ENCODE assay signal across 9 cellular contexts in the genomic region with DNA sequence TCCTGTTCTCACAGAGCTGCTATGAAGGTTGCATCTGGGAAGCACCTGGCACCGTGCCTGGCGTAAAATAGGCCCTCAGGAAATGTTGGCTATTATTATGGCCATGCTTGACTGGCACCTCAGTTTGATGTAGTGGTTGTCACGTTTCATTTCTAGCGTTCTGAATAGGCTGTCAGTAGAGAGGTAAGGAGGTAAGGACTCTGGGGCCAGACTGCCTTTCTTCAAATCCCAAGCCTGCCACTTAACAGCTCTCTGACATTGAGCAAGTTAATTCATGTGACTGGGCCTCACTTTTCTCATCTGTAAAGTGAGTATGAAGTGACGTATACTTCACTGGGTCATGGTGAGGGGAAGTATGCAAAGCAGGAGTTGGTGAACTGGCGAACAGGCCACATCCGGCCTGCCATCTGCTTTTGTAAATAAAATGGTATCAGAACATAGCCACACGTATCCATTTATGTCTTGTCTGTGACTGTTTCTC.
DNase-seq lines count a peak whose midpoint lies in the region; ATAC-seq and TF ChIP-seq lines count a peak whose summit lies in the region.
"Had no signal": no experiment of that assay in that cellular context is flagged by ENCODE, and none has a peak within 500 bp of the region (broad histone marks: within the 10 kb centered on the region; RNA-seq: fewer than 3 reads in every experiment).

No MANE protein-coding gene starts in this region.

- no peak overlapping the region for H3K27ac Mint-ChIP-seq in activated naive CD4-positive, alpha-beta T cell treated with anti-CD3 and anti-CD28 coated beads for 36 hours
- no peak overlapping the region for H3K27ac Mint-ChIP-seq in naive thymus-derived CD4-positive, alpha-beta T cell
- H3K27ac Mint-ChIP-seq: activated naive CD4-positive, alpha-beta T cell treated with anti-CD3 and anti-CD28 coated beads, Interleukin-2, amount 50 U/mL, for 24 hours had no signal

- H3K4me1 Mint-ChIP-seq in activated naive CD4-positive, alpha-beta T cell treated with anti-CD3 and anti-CD28 coated beads for 36 hours (ENCODE audit: low read depth) = no peaks in the 10 kb centered on the region
- no peaks in the 10 kb centered on the region for H3K4me1 Mint-ChIP-seq in naive thymus-derived CD4-positive, alpha-beta T cell
- H3K4me1 Mint-ChIP-seq: activated naive CD4-positive, alpha-beta T cell treated with anti-CD3 and anti-CD28 coated beads, Interleukin-2, amount 50 U/mL, for 24 hours had no signal

- no peaks in the 10 kb centered on the region for H3K9me2 ChIP-seq in GM23248 (ENCODE audit: insufficient read depth)

- peak; percentile 52 for DNase-seq in GM23248
- DNase-seq in NCI-H1436 treated with DMSO at 0.1 percent for 48 hours (lab: John Stamatoyannopoulos, UW) = peak; percentile 92
- DNase-seq in left ventricle myocardium inferior = peak; percentile 44
- no peak for DNase-seq in activated naive CD4-positive, alpha-beta T cell treated with anti-CD3 and anti-CD28 coated beads for 36 hours
- no peak for DNase-seq in A172 (ENCODE audit: low spot score)
- no peak for DNase-seq in naive thymus-derived CD4-positive, alpha-beta T cell
- no peak for DNase-seq in retina

- CTCF ChIA-PET in activated naive CD4-positive, alpha-beta T cell treated with anti-CD3 and anti-CD28 coated beads for 36 hours (lab: Charles Lee) = interaction anchor here (0.5 kb wide), 1 partner anchor 372 kb away, joined by 3 read pairs; no protein-coding TSS in a partner anchor
- CTCF ChIA-PET in naive thymus-derived CD4-positive, alpha-beta T cell (lab: Charles Lee) = no interaction called here

- H3F3A ChIP-seq in GM23248 (ENCODE audit: insufficient read depth) = peaks cover 41% of the 10 kb centered on the region

- no peaks in the 10 kb centered on the region for H3K27me3 ChIP-seq in GM23248 (replicated peaks; ENCODE audit: insufficient read depth)
- H3K27me3 ChIP-seq in left ventricle myocardium inferior (ENCODE audit: low read depth) = no peaks in the 10 kb centered on the region
- no peaks in the 10 kb centered on the region for H3K27me3 ChIP-seq in naive thymus-derived CD4-positive, alpha-beta T cell (ENCODE audit: control insufficient read depth in 2 of 2, insufficient read depth in 2 of 2, low read length in 2 of 2)

- H3K27me3 Mint-ChIP-seq in activated naive CD4-positive, alpha-beta T cell treated with anti-CD3 and anti-CD28 coated beads for 36 hours (ENCODE audit: low read depth) = peaks cover 2% of the 10 kb centered on the region
- H3K27me3 Mint-ChIP-seq in naive thymus-derived CD4-positive, alpha-beta T cell = peaks cover 0 to 12% (median 4%) of the 10 kb centered on the region in 5 donors
- H3K27me3 Mint-ChIP-seq: activated naive CD4-positive, alpha-beta T cell treated with anti-CD3 and anti-CD28 coated beads, Interleukin-2, amount 50 U/mL, for 24 hours had no signal

- POLR2A ChIA-PET in naive thymus-derived CD4-positive, alpha-beta T cell (lab: Charles Lee) = no interaction called here

- no peak overlapping the region for H3K4me3 Mint-ChIP-seq in activated naive CD4-positive, alpha-beta T cell treated with anti-CD3 and anti-CD28 coated beads for 36 hours
- no peak overlapping the region for H3K4me3 Mint-ChIP-seq in naive thymus-derived CD4-positive, alpha-beta T cell
- H3K4me3 Mint-ChIP-seq: activated naive CD4-positive, alpha-beta T cell treated with anti-CD3 and anti-CD28 coated beads, Interleukin-2, amount 50 U/mL, for 24 hours had no signal

- intact Hi-C loops in left ventricle myocardium inferior (cut with micrococcal nuclease) = no loop called here
- intact Hi-C loops in activated naive CD4-positive, alpha-beta T cell treated with anti-CD3 and anti-CD28 coated beads for 36 hours (cut with micrococcal nuclease) = no loop called here
- intact Hi-C loops in naive thymus-derived CD4-positive, alpha-beta T cell (cut with micrococcal nuclease) = no loop called here

- H3K36me3 Mint-ChIP-seq in activated naive CD4-positive, alpha-beta T cell treated with anti-CD3 and anti-CD28 coated beads for 36 hours (ENCODE audit: low read depth) = no peaks in the 10 kb centered on the region
- no peaks in the 10 kb centered on the region for H3K36me3 Mint-ChIP-seq in naive thymus-derived CD4-positive, alpha-beta T cell
- H3K36me3 Mint-ChIP-seq: activated naive CD4-positive, alpha-beta T cell treated with anti-CD3 and anti-CD28 coated beads, Interleukin-2, amount 50 U/mL, for 24 hours had no signal

- H3K9me3 ChIP-seq in GM23248 (ENCODE audit: low read depth) = no peaks in the 10 kb centered on the region
- H3K9me3 ChIP-seq in left ventricle myocardium inferior (replicated peaks) = no peaks in the 10 kb centered on the region
- H3K9me3 ChIP-seq in naive thymus-derived CD4-positive, alpha-beta T cell (ENCODE audit: control insufficient read depth in 2 of 3, low read length in 3 of 3) = no peaks in the 10 kb centered on the region

- in situ Hi-C loops in GM23248 (cut with MboI) = no loop called here

- no peak overlapping the region for H2AFZ ChIP-seq in GM23248

- H3K27ac ChIP-seq in GM23248 (peak overlapping the region; percentile 11; the same call in 1 of the 2 replicates), left ventricle myocardium inferior (replicated peaks) (peak overlapping the region; percentile 89)
- H3K27ac ChIP-seq in naive thymus-derived CD4-positive, alpha-beta T cell (ENCODE audit: low read depth, low read length) = no peak overlapping the region

- ATAC-seq in GM18499 (IDR thresholded peaks at IDR 0.05; ENCODE audit: insufficient read depth, unreplicated experiment) = peak; percentile 74
- no peak for ATAC-seq in naive thymus-derived CD4-positive, alpha-beta T cell

- 66 to 67% methylated on average over 8 of the region's 8 CpGs for WGBS in GM23248 (ENCODE audit: low coverage in 1 of 2, low lambda C conversion rate in 2 of 2, missing lambda C conversion rate in 2 of 2), 2 experiments

- peaks cover 66% of the 10 kb centered on the region for H3K79me2 ChIP-seq in GM23248 (ENCODE audit: insufficient read depth)

- H3K4me1 ChIP-seq in GM23248 (ENCODE audit: insufficient read depth) (peaks cover 52% of the 10 kb centered on the region), left ventricle myocardium inferior (peaks cover 98% of the 10 kb centered on the region)
- no peaks in the 10 kb centered on the region for H3K4me1 ChIP-seq in naive thymus-derived CD4-positive, alpha-beta T cell (ENCODE audit: control insufficient read depth in 2 of 2, insufficient read depth in 2 of 2, low read length in 2 of 2)

- no peak overlapping the region for H3K9ac ChIP-seq in GM23248

- no peaks in the 10 kb centered on the region for H4K20me1 ChIP-seq in GM23248 (ENCODE audit: insufficient read depth)

- H3K4me3 ChIP-seq in GM23248 (no peak overlapping the region), left ventricle myocardium inferior (no peak overlapping the region)
- H3K4me3 ChIP-seq in naive thymus-derived CD4-positive, alpha-beta T cell (ENCODE audit: low read length) = no peak overlapping the region

- no peak overlapping the region for H3K4me2 ChIP-seq in GM23248 (ENCODE audit: unreplicated experiment)

- no peaks in the 10 kb centered on the region for H3K9me3 Mint-ChIP-seq in activated naive CD4-positive, alpha-beta T cell treated with anti-CD3 and anti-CD28 coated beads for 36 hours
- H3K9me3 Mint-ChIP-seq in naive thymus-derived CD4-positive, alpha-beta T cell = no peaks in the 10 kb centered on the region
- H3K9me3 Mint-ChIP-seq: activated naive CD4-positive, alpha-beta T cell treated with anti-CD3 and anti-CD28 coated beads, Interleukin-2, amount 50 U/mL, for 24 hours had no signal

- H3K36me3 ChIP-seq in GM23248 (ENCODE audit: low read depth) (no peaks in the 10 kb centered on the region), left ventricle myocardium inferior (no peaks in the 10 kb centered on the region)
- no peaks in the 10 kb centered on the region for H3K36me3 ChIP-seq in naive thymus-derived CD4-positive, alpha-beta T cell (ENCODE audit: control insufficient read depth in 2 of 3, insufficient read depth in 3 of 3, low read length in 3 of 3)

- no peak for TF ChIP-seq CTCF in left ventricle myocardium inferior (IDR thresholded peaks at IDR 0.05; ENCODE audit: borderline replicate concordance)

Comparison
In these comparisons a context has a peak if more than half of its experiments do, and no peak if none do; other contexts are left out.
1. DNase-seq: peak in GM23248 (single experiment), NCI-H1436 treated with DMSO at 0.1 percent for 48 hours (single experiment) and left ventricle myocardium inferior (single experiment); none in activated naive CD4-positive, alpha-beta T cell treated with anti-CD3 and anti-CD28 coated beads for 36 hours (single experiment), A172 (single experiment), naive thymus-derived CD4-positive, alpha-beta T cell (0 of 9) and retina (single experiment).